Comparison of ENCODE assay signal across 1 cellular context in genomic region chr2:11155326-11156059, GRCh38.
TF ChIP-seq lines count a peak whose summit lies in the region.

Gene SLC66A3 (plus strand): TSS chr2:11155467. CDS start chr2:11155547, 80 bp downstream.

TF ChIP-seq in HepG2, 621 proteins besides CTCF, POLR2A, EP300 and RAD21 (continued from another document and continues in another):
- TF ChIP-seq KIAA2018 (CRISPR knock-in tag; IDR thresholded peaks at IDR 0.05; ENCODE audit: borderline replicate concordance) (no peak; the same call in 1 of the 2 replicates), IRF1 (CRISPR knock-in tag; IDR thresholded peaks at IDR 0.05; ENCODE audit: low read depth) (no peak), GATA4 (IDR thresholded peaks at IDR 0.05; ENCODE audit: borderline replicate concordance, low read depth) (no peak), MLX (CRISPR knock-in tag; IDR thresholded peaks at IDR 0.05) (no peak), ZXDC (CRISPR knock-in tag; IDR thresholded peaks at IDR 0.05) (no peak), ZBTB7A (CRISPR knock-in tag; IDR thresholded peaks at IDR 0.05) (no peak), MATR3 (CRISPR knock-in tag; IDR thresholded peaks at IDR 0.05) (no peak), MAF1 (CRISPR knock-in tag; IDR thresholded peaks at IDR 0.05; ENCODE audit: borderline replicate concordance) (peak; percentile 61; the same call in 1 of the 2 replicates), ZNF225 (CRISPR knock-in tag; IDR thresholded peaks at IDR 0.05) (peak; percentile 94), KLF6 (CRISPR knock-in tag; IDR thresholded peaks at IDR 0.05) (no peak), PRDM15 (CRISPR knock-in tag; IDR thresholded peaks at IDR 0.05) (no peak), FOXO4 (CRISPR knock-in tag; conservative IDR thresholded peaks at IDR 0.05) (0 out of 2 replicates have a peak, but pooled peaks have one; percentile 82), RFX3 (CRISPR knock-in tag; IDR thresholded peaks at IDR 0.05) (no peak), SKIL (CRISPR knock-in tag; IDR thresholded peaks at IDR 0.05; ENCODE audit: borderline replicate concordance) (no peak), ZFY (CRISPR knock-in tag; IDR thresholded peaks at IDR 0.05) (peak; percentile 87), SRSF4 (IDR thresholded peaks at IDR 0.05; ENCODE audit: low read depth, low read length, poor library complexity, severe bottlenecking) (no peak), ZBED4 (CRISPR knock-in tag; IDR thresholded peaks at IDR 0.05; ENCODE audit: borderline replicate concordance) (0 out of 2 replicates have a peak, but pooled peaks have one; percentile 23), ZNF549 (CRISPR knock-in tag; IDR thresholded peaks at IDR 0.05) (no peak), NCOA1 (CRISPR knock-in tag; IDR thresholded peaks at IDR 0.05) (no peak), LBX2 (CRISPR knock-in tag; IDR thresholded peaks at IDR 0.05; ENCODE audit: borderline replicate concordance) (0 out of 2 replicates have a peak, but pooled peaks have one; percentile 51), ZNF816 (CRISPR knock-in tag; IDR thresholded peaks at IDR 0.05; ENCODE audit: borderline replicate concordance) (peak; percentile 94; the same call in 1 of the 2 replicates), MXD1 (CRISPR knock-in tag; IDR thresholded peaks at IDR 0.05) (peak; percentile 89; the same call in 1 of the 2 replicates), RBFOX2 (IDR thresholded peaks at IDR 0.05; ENCODE audit: low read depth, low read length) (peak; percentile 57)
